Comparison of ENCODE assay signal across 28 cellular contexts in genomic region chrX:95291561-95291960, GRCh38.
"Had no signal": no experiment of that assay in that cellular context is flagged by ENCODE, and none has a peak within 500 bp of the region (broad histone marks: within the 10 kb centered on the region; RNA-seq: fewer than 3 reads in every experiment).

No MANE protein-coding gene starts in this region.

- DNase-seq: activated CD4-positive, alpha-beta T cell treated with anti-CD3 and anti-CD28 coated beads, Interleukin-2, amount 10 ng/mL, durations not matched to agents 24 days and 14 days; activated CD4-positive, alpha-beta T cell treated with anti-CD3 and anti-CD28 coated beads, Interleukin-2, amount 50 U/mL, for 4 hours; activated CD8-positive, alpha-beta T cell treated with anti-CD3 and anti-CD28 coated beads for 36 hours; activated gamma-delta T cell; activated naive CD4-positive, alpha-beta T cell treated with Interleukin-2 at 50 U/mL for 16 hours; activated naive CD8-positive, alpha-beta T cell treated with anti-CD3 and anti-CD28 coated beads, Interleukin-2, amount 10 ng/mL, durations not matched to agents 7 days and 5 days; activated T-cell treated with anti-CD3 and anti-CD28 coated beads, Interleukin-2, amount 50 U/mL, for 24 hours; amygdala; caudate nucleus; cerebellar nuclear complex; NCI-H1436 treated with DMSO at 0.1 percent for 48 hours; NCI-H1694 treated with DMSO at 0.1 percent for 48 hours; NCI-H2029; NCI-H2171 treated with DMSO at 0.1 percent for 48 hours; NCI-H2227 treated with DMSO at 0.1 percent for 48 hours; NCI-H446 treated with DMSO at 0.1 percent for 48 hours; NCI-H524; PC-3; Peyer's patch; RPMI8226; SHP77 treated with DMSO at 0.1 percent for 48 hours; SK-N-SH had no signal

- H3K9ac ChIP-seq: SK-N-SH had no signal

- H3K4me2 ChIP-seq: SK-N-SH had no signal

- H3K27me3 ChIP-seq: ascending aorta, Peyer's patch, SJSA1 had no signal

- H3K36me3 ChIP-seq: ascending aorta, Peyer's patch, SJSA1 had no signal

- H3K27ac ChIP-seq: ascending aorta, Peyer's patch, SJSA1 had no signal

- H3K4me3 ChIP-seq: ascending aorta, Peyer's patch, SJSA1 had no signal

- ATAC-seq: activated CD8-positive, alpha-beta T cell treated with anti-CD3 and anti-CD28 coated beads for 36 hours; PC-3 had no signal

- H3K27me3 Mint-ChIP-seq: activated CD4-positive, alpha-beta T cell treated with anti-CD3 and anti-CD28 coated beads, Interleukin-2, amount 10 ng/mL, durations not matched to agents 24 days and 14 days; activated CD8-positive, alpha-beta T cell treated with anti-CD3 and anti-CD28 coated beads for 36 hours; activated naive CD4-positive, alpha-beta T cell treated with anti-CD3 and anti-CD28 coated beads, Interleukin-2, amount 50 U/mL, for 24 hours; activated naive CD8-positive, alpha-beta T cell treated with anti-CD3 and anti-CD28 coated beads, Interleukin-2, amount 10 ng/mL, durations not matched to agents 7 days and 5 days had no signal

- H3K9me3 ChIP-seq: Peyer's patch, SJSA1, SK-N-SH had no signal

- H3K4me3 Mint-ChIP-seq: activated CD4-positive, alpha-beta T cell treated with anti-CD3 and anti-CD28 coated beads, Interleukin-2, amount 10 ng/mL, durations not matched to agents 24 days and 14 days; activated CD8-positive, alpha-beta T cell treated with anti-CD3 and anti-CD28 coated beads for 36 hours; activated naive CD4-positive, alpha-beta T cell treated with anti-CD3 and anti-CD28 coated beads, Interleukin-2, amount 50 U/mL, for 24 hours; activated naive CD8-positive, alpha-beta T cell treated with anti-CD3 and anti-CD28 coated beads, Interleukin-2, amount 10 ng/mL, durations not matched to agents 7 days and 5 days; activated T-cell treated with anti-CD3 and anti-CD28 coated beads, Interleukin-2, amount 50 U/mL, for 24 hours; T-helper 1 cell treated with Interleukin-12 subunit alpha and Interleukin-12 subunit beta and Interleukin-4 antibody, amounts not matched to agents 30 μg/mL and 1 μg/mL, for 36 hours; T-helper 2 cell treated with Interferon-gamma antibody and Interleukin-4, amounts not matched to agents 5 μg/mL and 100 μg/mL, for 36 hours had no signal

- H3K4me1 ChIP-seq: ascending aorta, Peyer's patch, SJSA1 had no signal

- H3K9me3 Mint-ChIP-seq: activated CD4-positive, alpha-beta T cell treated with anti-CD3 and anti-CD28 coated beads, Interleukin-2, amount 10 ng/mL, durations not matched to agents 24 days and 14 days; activated CD8-positive, alpha-beta T cell treated with anti-CD3 and anti-CD28 coated beads for 36 hours; activated naive CD4-positive, alpha-beta T cell treated with anti-CD3 and anti-CD28 coated beads, Interleukin-2, amount 50 U/mL, for 24 hours; activated naive CD8-positive, alpha-beta T cell treated with anti-CD3 and anti-CD28 coated beads, Interleukin-2, amount 10 ng/mL, durations not matched to agents 7 days and 5 days had no signal

- H3K36me3 Mint-ChIP-seq: activated naive CD4-positive, alpha-beta T cell treated with anti-CD3 and anti-CD28 coated beads, Interleukin-2, amount 50 U/mL, for 24 hours; activated naive CD8-positive, alpha-beta T cell treated with anti-CD3 and anti-CD28 coated beads, Interleukin-2, amount 10 ng/mL, durations not matched to agents 7 days and 5 days had no signal

- H3K4me1 Mint-ChIP-seq: activated CD4-positive, alpha-beta T cell treated with anti-CD3 and anti-CD28 coated beads, Interleukin-2, amount 10 ng/mL, durations not matched to agents 24 days and 14 days; activated naive CD4-positive, alpha-beta T cell treated with anti-CD3 and anti-CD28 coated beads, Interleukin-2, amount 50 U/mL, for 24 hours; activated naive CD8-positive, alpha-beta T cell treated with anti-CD3 and anti-CD28 coated beads, Interleukin-2, amount 10 ng/mL, durations not matched to agents 7 days and 5 days had no signal

- H3K27ac Mint-ChIP-seq: activated CD4-positive, alpha-beta T cell treated with anti-CD3 and anti-CD28 coated beads, Interleukin-2, amount 10 ng/mL, durations not matched to agents 24 days and 14 days; activated CD8-positive, alpha-beta T cell treated with anti-CD3 and anti-CD28 coated beads for 36 hours; activated naive CD4-positive, alpha-beta T cell treated with anti-CD3 and anti-CD28 coated beads, Interleukin-2, amount 50 U/mL, for 24 hours; activated naive CD8-positive, alpha-beta T cell treated with anti-CD3 and anti-CD28 coated beads, Interleukin-2, amount 10 ng/mL, durations not matched to agents 7 days and 5 days; activated T-cell treated with anti-CD3 and anti-CD28 coated beads, Interleukin-2, amount 50 U/mL, for 24 hours; activated T-helper 2 cell treated with anti-CD3 and anti-CD28 coated beads, Interferon-gamma antibody, Interleukin-2, Interleukin-4, amounts not matched to agents 10 μg/mL and 5 μg/mL and 100 μg/mL, durations not matched to agents 14 hours and 24 hours and 36 hours; T-helper 1 cell treated with Interleukin-12 subunit alpha and Interleukin-12 subunit beta and Interleukin-4 antibody, amounts not matched to agents 30 μg/mL and 1 μg/mL, for 36 hours; T-helper 2 cell treated with Interferon-gamma antibody and Interleukin-4, amounts not matched to agents 5 μg/mL and 100 μg/mL, for 36 hours had no signal
